In the genomic region with DNA sequence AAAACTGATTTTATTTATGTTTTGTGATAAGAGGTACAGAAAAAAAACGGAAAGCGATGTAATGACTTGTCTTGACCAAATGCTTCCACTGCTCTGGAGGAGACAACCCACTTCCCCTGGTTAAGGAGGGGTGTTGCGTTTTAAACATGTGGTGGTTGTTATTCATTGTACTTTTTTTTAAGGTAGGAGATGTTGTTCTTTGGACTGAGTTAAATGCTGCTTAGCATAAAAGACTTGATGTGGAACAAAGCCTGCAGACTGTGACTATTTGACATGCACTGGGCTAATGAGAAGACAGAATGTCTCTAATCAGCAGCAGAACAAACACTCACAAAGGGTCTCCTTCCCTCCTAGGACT, we compare ENCODE assay signal across 1 cellular context.
TF ChIP-seq lines count a peak whose summit lies in the region.

No MANE protein-coding gene starts in this region.

TF ChIP-seq in HepG2, 621 proteins besides CTCF, POLR2A, EP300 and RAD21 (continued from another document):
- TF ChIP-seq, protein P1, sequence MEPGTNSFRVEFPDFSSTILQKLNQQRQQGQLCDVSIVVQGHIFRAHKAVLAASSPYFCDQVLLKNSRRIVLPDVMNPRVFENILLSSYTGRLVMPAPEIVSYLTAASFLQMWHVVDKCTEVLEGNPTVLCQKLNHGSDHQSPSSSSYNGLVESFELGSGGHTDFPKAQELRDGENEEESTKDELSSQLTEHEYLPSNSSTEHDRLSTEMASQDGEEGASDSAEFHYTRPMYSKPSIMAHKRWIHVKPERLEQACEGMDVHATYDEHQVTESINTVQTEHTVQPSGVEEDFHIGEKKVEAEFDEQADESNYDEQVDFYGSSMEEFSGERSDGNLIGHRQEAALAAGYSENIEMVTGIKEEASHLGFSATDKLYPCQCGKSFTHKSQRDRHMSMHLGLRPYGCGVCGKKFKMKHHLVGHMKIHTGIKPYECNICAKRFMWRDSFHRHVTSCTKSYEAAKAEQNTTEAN (CRISPR knock-in tag; conservative IDR thresholded peaks at IDR 0.05) = no peak
- TF ChIP-seq ZNF136 (CRISPR knock-in tag; IDR thresholded peaks at IDR 0.05; ENCODE audit: low read depth) (no peak), ZNF724P (CRISPR knock-in tag; IDR thresholded peaks at IDR 0.05; ENCODE audit: borderline replicate concordance) (no peak), U2AF2 (IDR thresholded peaks at IDR 0.05; ENCODE audit: low read depth, low read length) (no peak), ZSCAN12 (CRISPR knock-in tag; IDR thresholded peaks at IDR 0.05) (no peak), ELF4 (CRISPR knock-in tag; IDR thresholded peaks at IDR 0.05; ENCODE audit: borderline replicate concordance) (no peak), ZNF30 (CRISPR knock-in tag; IDR thresholded peaks at IDR 0.05) (no peak)
